Comparison of ENCODE assay signal across 13 cellular contexts in genomic region chr10:48653944-48654698, GRCh38. TPM values are rescaled to one million over a fixed set of nuclear protein-coding genes. Genes with fewer than 3 reads are reported as not detected.
"Had no signal": no experiment of that assay in that cellular context is flagged by ENCODE, and none has a peak within 500 bp of the region (broad histone marks: within the 10 kb centered on the region; RNA-seq: fewer than 3 reads in every experiment).

No MANE protein-coding gene starts in this region.

- H3K4me3 ChIP-seq: cardiac muscle cell, gastrocnemius medialis, neural progenitor cell, tibial nerve had no signal

- H3K9me3 ChIP-seq: gastrocnemius medialis, tibial nerve had no signal

- H3K4me2 ChIP-seq: neural progenitor cell had no signal

- H3K36me3 ChIP-seq: cardiac muscle cell, gastrocnemius medialis, neural progenitor cell, tibial nerve had no signal

- DNase-seq: activated CD4-positive, alpha-beta T cell treated with anti-CD3 and anti-CD28 coated beads, Interleukin-2, amount 50 U/mL, for 48 hours; activated naive CD4-positive, alpha-beta T cell; activated T-cell treated with anti-CD3 and anti-CD28 coated beads, Interleukin-2, amount 50 U/mL, for 48 hours; gastrocnemius medialis; stimulated activated CD4-positive, alpha-beta T cell treated with anti-CD3 and anti-CD28 coated beads, Interleukin-15, amount 100 ng/mL, for 24 hours; stimulated activated CD4-positive, alpha-beta T cell treated with anti-CD3 and anti-CD28 coated beads, Interleukin-4, amount 100 ng/mL, for 24 hours had no signal

- H3K27ac ChIP-seq: cardiac muscle cell, gastrocnemius medialis, neural progenitor cell, parathyroid adenoma, tibial nerve had no signal

- H3K79me2 ChIP-seq: parathyroid adenoma had no signal

- H3K27ac Mint-ChIP-seq: neural progenitor cell had no signal

- H3K9me3 Mint-ChIP-seq: neural progenitor cell had no signal

- ATAC-seq: activated CD4-positive, CD25-positive, alpha-beta regulatory T cell treated with anti-CD3 and anti-CD28 coated beads, Interleukin-2, amount 50 U/mL, for 24 hours; gastrocnemius medialis had no signal

- H3K4me1 ChIP-seq: neural progenitor cell had no signal

- H3K9ac ChIP-seq: neural progenitor cell, parathyroid adenoma had no signal

- H3K27me3 ChIP-seq: gastrocnemius medialis had no signal

- H2AFZ ChIP-seq: neural progenitor cell, parathyroid adenoma had no signal

- H3K36me3 Mint-ChIP-seq: neural progenitor cell had no signal

RNA-seq across cellular contexts. Expression of gene WDFY4, which starts 30.6 kb away (rescaled TPM):
- total RNA-seq: cardiac muscle cell, renal cortical epithelial cell had no signal
- polyA plus RNA-seq: cardiac muscle cell had no signal

RNA-seq across cellular contexts. Expression of gene ARHGAP22, which starts 49.2 kb away (rescaled TPM):
- total RNA-seq: T-helper 2 cell treated with Interferon-gamma antibody and Interleukin-4, amounts not matched to agents 100 ng/mL and 5 ng/mL, for 36 hours had no signal
